In the genomic region with DNA sequence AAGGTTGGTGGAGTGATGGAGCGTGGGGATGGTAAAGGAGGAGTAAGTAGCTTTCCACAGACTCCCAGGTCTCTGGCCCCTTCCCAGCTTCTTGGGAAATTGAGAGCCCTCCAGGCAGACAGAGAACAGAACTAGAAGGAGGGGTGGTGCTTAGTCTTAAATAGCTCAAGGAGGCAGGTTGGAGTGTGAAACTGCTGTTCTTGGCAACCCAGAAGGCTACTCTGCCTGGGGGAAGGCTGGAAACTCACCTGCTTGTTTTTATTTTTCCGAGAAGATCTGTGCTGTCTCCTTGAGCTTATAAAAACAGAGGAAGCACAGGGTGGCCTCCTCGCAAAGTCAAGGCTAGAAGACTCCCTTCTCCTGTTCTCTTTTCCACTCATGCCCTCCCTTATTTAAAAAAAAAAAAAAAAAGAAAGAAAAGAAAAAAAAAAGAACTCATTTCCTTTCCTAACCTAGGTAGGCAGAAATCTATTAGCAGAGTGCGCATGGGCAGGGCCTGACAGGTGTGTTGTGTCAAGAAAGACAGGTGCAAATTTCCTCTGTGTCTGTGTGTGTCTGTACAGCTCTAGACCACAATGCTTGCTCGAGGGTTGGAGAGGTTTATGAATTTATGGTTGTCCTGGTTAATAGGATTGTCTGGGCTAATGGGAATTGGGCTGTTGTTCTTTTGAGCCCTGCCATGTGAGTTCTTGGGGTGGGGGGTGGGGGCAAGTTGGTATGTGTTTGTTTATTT, we compare ENCODE assay signal across 8 cellular contexts. TPM values are rescaled to one million over a fixed set of nuclear protein-coding genes. Genes with fewer than 3 reads are reported as not detected.
DNase-seq lines count a peak whose midpoint lies in the region; ATAC-seq and TF ChIP-seq lines count a peak whose summit lies in the region.

No MANE protein-coding gene starts in this region.

- H3K9me2 ChIP-seq in PC-3 (replicated peaks; ENCODE audit: low read length), result no peaks in the 10 kb centered on the region

- H3K79me2 ChIP-seq in PC-3 (ENCODE audit: low read length), result no peaks in the 10 kb centered on the region

- POLR2A ChIA-PET in PC-3 (lab: Charles Lee; ENCODE audit: unreplicated experiment), result no interaction called here

- H3F3A ChIP-seq in PC-3 (ENCODE audit: low read length, unreplicated experiment), result no peaks in the 10 kb centered on the region

- CTCF ChIA-PET in PC-3 (lab: Charles Lee), result no interaction called here

- no peak overlapping the region for H3K9ac ChIP-seq in HUES64 (ENCODE audit: low read depth, low read length)
- H3K9ac ChIP-seq in PC-3 (ENCODE audit: low read length), result no peak overlapping the region

- no peak overlapping the region for H3K4me2 ChIP-seq in PC-3 (ENCODE audit: low read length)

- WGBS in HUES64, result 36% methylated on average over 5 of the region's 5 CpGs
- WGBS in esophagus squamous epithelium, 2 donors, result 19 to 28% methylated on average over 4 to 5 of the region's 5 CpGs
- 15 to 25% (median 19%) methylated on average over 5 of the region's 5 CpGs for WGBS in psoas muscle, 3 donors

- no TSS peak for BruUV-seq in PC-3 (replicated peaks; lab: Mats Ljungman, UMichigan)

- peak; percentile 22 for DNase-seq in NCI-H524 treated with DMSO at 0.1 percent for 48 hours (lab: John Stamatoyannopoulos, UW)
- DNase-seq in esophagus squamous epithelium (lab: John Stamatoyannopoulos, UW), result no peak
- DNase-seq in psoas muscle, result no peak
- no peak for DNase-seq in amygdala (lab: John Stamatoyannopoulos, UW)
- DNase-seq in PC-3, result no peak
- no peak for DNase-seq in iPS-NIHi7 (ENCODE audit: extremely low spot score)
- no peak for DNase-seq in epidermal melanocyte (ENCODE audit: insufficient read length, low spot score)

- H2AFZ ChIP-seq in PC-3 (ENCODE audit: low read length), result no peak overlapping the region

- intact Hi-C loops in esophagus squamous epithelium (cut with DNase I), result no loop called here
- intact Hi-C loops in psoas muscle (cut with DNase I), result loop anchor here (5.0 to 10.0 kb wide), 4 partner anchors 37 to 745 kb away; no protein-coding TSS in a partner anchor
- intact Hi-C loops in PC-3 (cut with micrococcal nuclease), result loop anchor here (5.0 to 10.0 kb wide), 2 partner anchors 112 to 745 kb away; no protein-coding TSS in a partner anchor

- no peak overlapping the region for H3K27ac ChIP-seq in HUES64 (ENCODE audit: low read depth, low read length)
- no peak overlapping the region for H3K27ac ChIP-seq in esophagus squamous epithelium
- peak overlapping the region; percentile 85 for H3K27ac ChIP-seq in psoas muscle
- no peak overlapping the region for H3K27ac ChIP-seq in PC-3 (ENCODE audit: low read length)

- TF ChIP-seq CTCF in esophagus squamous epithelium (IDR thresholded peaks at IDR 0.05), result no peak
- no peak for TF ChIP-seq CTCF in psoas muscle (IDR thresholded peaks at IDR 0.05)
- no peak for TF ChIP-seq CTCF in PC-3 (conservative IDR thresholded peaks at IDR 0.05; ENCODE audit: low read depth, low read length)

- no peaks in the 10 kb centered on the region for H3K36me3 ChIP-seq in HUES64 (ENCODE audit: insufficient read depth, low read length)
- H3K36me3 ChIP-seq in esophagus squamous epithelium, result no peaks in the 10 kb centered on the region
- no peaks in the 10 kb centered on the region for H3K36me3 ChIP-seq in psoas muscle (ENCODE audit: insufficient read depth in 1 of 2, low read depth in 1 of 2)
- no peaks in the 10 kb centered on the region for H3K36me3 ChIP-seq in PC-3 (ENCODE audit: low read depth, low read length)

- no peak for TF ChIP-seq POLR2A in esophagus squamous epithelium (IDR thresholded peaks at IDR 0.05)

- no peaks in the 10 kb centered on the region for H4K20me1 ChIP-seq in PC-3 (ENCODE audit: low read length)

- ATAC-seq in psoas muscle, result peak in 2 of 4 donors; percentile 14 to 30
- ATAC-seq in PC-3, result no peak

- H3K4me1 ChIP-seq in HUES64 (ENCODE audit: insufficient read depth, low read length), result peaks cover 36% of the 10 kb centered on the region
- peaks cover 15 to 51% (median 22%) of the 10 kb centered on the region in 3 donors for H3K4me1 ChIP-seq in esophagus squamous epithelium
- peaks cover 8% of the 10 kb centered on the region for H3K4me1 ChIP-seq in psoas muscle
- H3K4me1 ChIP-seq in PC-3 (ENCODE audit: insufficient read depth, low read length), result no peaks in the 10 kb centered on the region

- H3K9me3 ChIP-seq in HUES64 (ENCODE audit: insufficient read depth, low read depth, low read length), result no peaks in the 10 kb centered on the region
- H3K9me3 ChIP-seq in esophagus squamous epithelium, result no peaks in the 10 kb centered on the region
- no peaks in the 10 kb centered on the region for H3K9me3 ChIP-seq in psoas muscle
- no peaks in the 10 kb centered on the region for H3K9me3 ChIP-seq in PC-3 (ENCODE audit: low read length)

- H3K4me3 ChIP-seq in HUES64 (ENCODE audit: low read length), result peak overlapping the region; percentile 66
- H3K4me3 ChIP-seq in esophagus squamous epithelium, result peak overlapping the region in 3 of 4 donors; percentile 59 to 71 (median 60)
- peak overlapping the region; percentile 72 for H3K4me3 ChIP-seq in psoas muscle
- no peak overlapping the region for H3K4me3 ChIP-seq in PC-3 (ENCODE audit: low read length)

- H3K27me3 ChIP-seq in HUES64 (ENCODE audit: insufficient read depth, low read length) (peaks cover 69% of the 10 kb centered on the region), esophagus squamous epithelium (peaks cover 0 to 90% (median 15%) of the 10 kb centered on the region in 4 donors), psoas muscle (ENCODE audit: insufficient read depth in 3 of 3, low read length in 2 of 3) (peaks cover 0 to 26% (median 4%) of the 10 kb centered on the region in 3 donors), PC-3 (ENCODE audit: low read length) (peaks cover 90% of the 10 kb centered on the region)

RNA-seq across cellular contexts. Expression of a gene that starts 2.1 kb away (rescaled TPM):
- polyA plus RNA-seq in HUES64 (2013, experiment 1 of 2), result 1.1 TPM
- 1.6 TPM for polyA plus RNA-seq in HUES64 (2013, experiment 2 of 2)
- total RNA-seq in esophagus squamous epithelium (1 to 10 TPM in 1 of 4 donors, under 1 TPM in 3; 0.15 to 3.8 (median 0.66) TPM), psoas muscle (10 to 100 TPM in 3 of 4 donors, 1 to 10 TPM in 1; 8.3 to 20.6 (median 18.3) TPM), PC-3 (2014; rRNA removed) (0.12 TPM in 1 of 2 replicates, not detected in the other)
- 1 to 10 TPM in 1 of 3 donors, under 1 TPM in 2; 0.40 to 1.7 (median 0.93) TPM for polyA plus RNA-seq in psoas muscle
